Comparison of ENCODE assay signal across 34 cellular contexts in the genomic region with DNA sequence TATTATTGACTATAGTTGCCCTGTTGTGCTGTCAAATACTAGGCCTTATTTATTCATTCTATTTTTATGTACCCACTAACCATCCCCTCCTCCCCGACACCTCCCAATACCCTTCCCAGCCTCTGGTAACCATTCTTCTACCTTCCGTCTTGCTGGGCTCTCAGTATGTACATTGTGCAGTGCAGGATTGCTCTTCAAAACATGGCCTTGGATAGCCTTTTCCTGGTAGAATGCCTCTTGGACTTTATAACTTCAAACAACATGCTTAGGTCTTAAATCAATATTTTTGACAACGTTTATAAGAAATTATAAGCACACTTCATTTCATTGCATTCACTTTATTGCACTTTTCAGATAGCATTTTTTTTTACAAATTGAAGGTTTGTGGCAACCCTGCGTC.
"Had no signal": no experiment of that assay in that cellular context is flagged by ENCODE, and none has a peak within 500 bp of the region (broad histone marks: within the 10 kb centered on the region; RNA-seq: fewer than 3 reads in every experiment).

No MANE protein-coding gene starts in this region.

- H3K27ac ChIP-seq: KMS-11 had no signal

- H3K4me3 ChIP-seq: MG63 had no signal

- H3K9me3 ChIP-seq: MG63 had no signal

- H3K36me3 ChIP-seq: MG63 had no signal

- H3K4me2 ChIP-seq: KMS-11 had no signal

- DNase-seq: Karpas-422, Kasumi-1, MG63, MM.1S, MV-4-11, NCI-H1048, NCI-H1092, NCI-H1092 treated with DMSO at 0.1 percent for 48 hours, NCI-H1105, NCI-H1105 treated with DMSO at 0.1 percent for 48 hours, NCI-H1417, NCI-H1417 treated with DMSO at 0.1 percent for 48 hours, NCI-H1436, NCI-H1436 treated with DMSO at 0.1 percent for 48 hours, NCI-H146, NCI-H1694, NCI-H1694 treated with DMSO at 0.1 percent for 48 hours, NCI-H187, NCI-H187 treated with DMSO at 0.1 percent for 48 hours, NCI-H1930, NCI-H2029, NCI-H2029 treated with DMSO at 0.1 percent for 48 hours, NCI-H2081, NCI-H2081 treated with DMSO at 0.1 percent for 48 hours, NCI-H2107, NCI-H2171, NCI-H2171 treated with DMSO at 0.1 percent for 48 hours, NCI-H2227 treated with DMSO at 0.1 percent for 48 hours, NCI-H226, NCI-H345, NCI-H446, NCI-H446 treated with DMSO at 0.1 percent for 48 hours, NCI-H510A had no signal

- H3K9ac ChIP-seq: KMS-11 had no signal

- H3K27me3 ChIP-seq: MG63 had no signal
